8 cellular contexts compared by ENCODE assay signal in genomic region chr9:100324594-100325200, GRCh38. TPM values are rescaled to one million over a fixed set of nuclear protein-coding genes. Genes with fewer than 3 reads are reported as not detected.
DNase-seq lines count a peak whose midpoint lies in the region; ATAC-seq, FAIRE-seq and TF ChIP-seq lines count a peak whose summit lies in the region.

No MANE protein-coding gene starts in this region.

- no peak overlapping the region for H3K27ac Mint-ChIP-seq in astrocyte (ENCODE audit: unreplicated experiment)
- H3K27ac Mint-ChIP-seq in stimulated activated memory B cell treated with anti-CD40 and anti-IgM and Interleukin-4, amounts not matched to agents 10 μg/mL and 1 μg/mL and 100 μg/mL, for 72 hours = no peak overlapping the region

- H3K36me3 ChIP-seq in astrocyte (ENCODE audit: insufficient read depth, low read length) = peaks cover 18% of the 10 kb centered on the region
- peaks cover 0 to 9% (median 7%) of the 10 kb centered on the region in 4 donors for H3K36me3 ChIP-seq in liver (ENCODE audit: control insufficient read depth in 4 of 4, insufficient read depth in 3 of 4, low read depth in 1 of 4, low read length in 3 of 4)

- H3K79me2 ChIP-seq in astrocyte (ENCODE audit: insufficient read depth, low read length) = peaks cover 3% of the 10 kb centered on the region

- H3K4me3 Mint-ChIP-seq in astrocyte (ENCODE audit: unreplicated experiment) = no peak overlapping the region
- H3K4me3 Mint-ChIP-seq in stimulated activated memory B cell treated with anti-CD40 and anti-IgM and Interleukin-4, amounts not matched to agents 10 μg/mL and 1 μg/mL and 100 μg/mL, for 72 hours = no peak overlapping the region

- FAIRE-seq in astrocyte (lab: Jason Lieb, UNC) = no peak

- 58% methylated on average over 4 of the region's 4 CpGs for WGBS in liver

- H3K9me3 ChIP-seq in astrocyte (ENCODE audit: insufficient read depth, low read depth, low read length) (no peaks in the 10 kb centered on the region), liver (ENCODE audit: control insufficient read depth in 4 of 4, low read length in 3 of 4) (no peaks in the 10 kb centered on the region)

- peaks cover 1% of the 10 kb centered on the region for H3K4me1 Mint-ChIP-seq in astrocyte (ENCODE audit: low read depth, unreplicated experiment)
- H3K4me1 Mint-ChIP-seq in stimulated activated memory B cell treated with anti-CD40 and anti-IgM and Interleukin-4, amounts not matched to agents 10 μg/mL and 1 μg/mL and 100 μg/mL, for 72 hours = peaks cover 6% of the 10 kb centered on the region

- no peaks in the 10 kb centered on the region for H3K9me3 Mint-ChIP-seq in astrocyte (ENCODE audit: unreplicated experiment)
- no peaks in the 10 kb centered on the region for H3K9me3 Mint-ChIP-seq in stimulated activated memory B cell treated with anti-CD40 and anti-IgM and Interleukin-4, amounts not matched to agents 10 μg/mL and 1 μg/mL and 100 μg/mL, for 72 hours

- no peak overlapping the region for H3K9ac ChIP-seq in astrocyte (ENCODE audit: low read length)
- H3K9ac ChIP-seq in liver (ENCODE audit: low read depth in 1 of 2, low read length in 2 of 2) = no peak overlapping the region

- peak; percentile 58 to 62 for TF ChIP-seq RAD21 in liver (IDR thresholded peaks at IDR 0.05)

- DNase-seq in DMS79 (lab: John Stamatoyannopoulos, UW) (peak; percentile 3), LNCaP clone FGC (ENCODE audit: low read depth) (peak; percentile 26), astrocyte (ENCODE audit: low read depth) (peak; percentile 46), cortex of kidney (lab: John Stamatoyannopoulos, UW) (no peak)
- DNase-seq in stimulated activated CD4-positive, alpha-beta T cell treated with anti-CD3 and anti-CD28 coated beads, Interleukin-2, amount 100 ng/mL, for 24 hours = no peak

- TF ChIP-seq CTCF in LNCaP clone FGC (IDR thresholded peaks at IDR 0.05; ENCODE audit: control insufficient read depth, extremely low read depth, insufficient read depth) (peak; percentile 38), astrocyte (IDR thresholded peaks at IDR 0.05; ENCODE audit: insufficient read depth, low read depth, low read length) (peak; percentile 41), liver (IDR thresholded peaks at IDR 0.05; ENCODE audit: low read depth, low read length, missing input control) (no peak)

- H2AFZ ChIP-seq in astrocyte (ENCODE audit: low read depth, low read length) = no peak overlapping the region

- H3K27ac ChIP-seq in astrocyte (ENCODE audit: low read depth, low read length) = no peak overlapping the region
- H3K27ac ChIP-seq in liver (ENCODE audit: low read depth in 1 of 2, low read length in 2 of 2) = no peak overlapping the region

- H4K20me1 ChIP-seq in astrocyte (ENCODE audit: insufficient read depth, low read length) = peaks cover 10% of the 10 kb centered on the region

- H3K4me2 ChIP-seq in astrocyte (ENCODE audit: low read length) = no peak overlapping the region

- ATAC-seq in stimulated activated memory B cell treated with anti-CD40 and anti-IgM and Interleukin-4, amounts not matched to agents 10 μg/mL and 1 μg/mL and 100 μg/mL, for 72 hours = no peak
- no peak for ATAC-seq in HG03439 (IDR thresholded peaks at IDR 0.05; ENCODE audit: unreplicated experiment)

- H3K4me1 ChIP-seq in astrocyte (ENCODE audit: insufficient read depth, low read length) (no peaks in the 10 kb centered on the region), liver (ENCODE audit: control insufficient read depth in 4 of 4, insufficient read depth in 4 of 4, low read length in 3 of 4) (no peaks in the 10 kb centered on the region)

- H3K36me3 Mint-ChIP-seq in astrocyte (ENCODE audit: low read depth, unreplicated experiment) = no peaks in the 10 kb centered on the region
- H3K36me3 Mint-ChIP-seq in stimulated activated memory B cell treated with anti-CD40 and anti-IgM and Interleukin-4, amounts not matched to agents 10 μg/mL and 1 μg/mL and 100 μg/mL, for 72 hours = peaks cover 39% of the 10 kb centered on the region

- H3K27me3 Mint-ChIP-seq in astrocyte (ENCODE audit: low read depth, unreplicated experiment) = no peaks in the 10 kb centered on the region
- no peaks in the 10 kb centered on the region for H3K27me3 Mint-ChIP-seq in stimulated activated memory B cell treated with anti-CD40 and anti-IgM and Interleukin-4, amounts not matched to agents 10 μg/mL and 1 μg/mL and 100 μg/mL, for 72 hours

- H3K4me3 ChIP-seq in LNCaP clone FGC (ENCODE audit: low read depth, low read length) (no peak overlapping the region), astrocyte (ENCODE audit: insufficient read depth, low read depth, low read length) (no peak overlapping the region), liver (ENCODE audit: low read depth in 1 of 3, low read length in 3 of 3) (no peak overlapping the region)

- H3K27me3 ChIP-seq in astrocyte (ENCODE audit: insufficient read depth, low read length) = no peaks in the 10 kb centered on the region
- H3K27me3 ChIP-seq in liver (ENCODE audit: control insufficient read depth in 4 of 4, insufficient read depth in 4 of 4, low read length in 3 of 4) = no peaks in the 10 kb centered on the region

TF ChIP-seq in liver, 16 proteins besides CTCF, POLR2A, EP300 and RAD21:
- TF ChIP-seq NR2F2 (IDR thresholded peaks at IDR 0.05) (no peak), YY1 (IDR thresholded peaks at IDR 0.05) (no peak), ATF3 (IDR thresholded peaks at IDR 0.05) (no peak), FOXA1 (IDR thresholded peaks at IDR 0.05) (no peak), JUND (IDR thresholded peaks at IDR 0.05) (no peak), TAF1 (conservative IDR thresholded peaks at IDR 0.05) (no peak), RXRA (IDR thresholded peaks at IDR 0.05) (no peak), REST (IDR thresholded peaks at IDR 0.05) (no peak), EGR1 (IDR thresholded peaks at IDR 0.05; ENCODE audit: low read depth in 2 of 2) (no peak), HNF4A (conservative IDR thresholded peaks at IDR 0.05) (no peak), FOXA2 (IDR thresholded peaks at IDR 0.05) (no peak), SP1 (IDR thresholded peaks at IDR 0.05) (no peak), GABPA (IDR thresholded peaks at IDR 0.05 in 1 of 2, conservative IDR thresholded peaks at IDR 0.05 in 1 of 2) (no peak), HNF4G (IDR thresholded peaks at IDR 0.05) (no peak), MAX (IDR thresholded peaks at IDR 0.05) (no peak)
- TF ChIP-seq, protein P1, sequence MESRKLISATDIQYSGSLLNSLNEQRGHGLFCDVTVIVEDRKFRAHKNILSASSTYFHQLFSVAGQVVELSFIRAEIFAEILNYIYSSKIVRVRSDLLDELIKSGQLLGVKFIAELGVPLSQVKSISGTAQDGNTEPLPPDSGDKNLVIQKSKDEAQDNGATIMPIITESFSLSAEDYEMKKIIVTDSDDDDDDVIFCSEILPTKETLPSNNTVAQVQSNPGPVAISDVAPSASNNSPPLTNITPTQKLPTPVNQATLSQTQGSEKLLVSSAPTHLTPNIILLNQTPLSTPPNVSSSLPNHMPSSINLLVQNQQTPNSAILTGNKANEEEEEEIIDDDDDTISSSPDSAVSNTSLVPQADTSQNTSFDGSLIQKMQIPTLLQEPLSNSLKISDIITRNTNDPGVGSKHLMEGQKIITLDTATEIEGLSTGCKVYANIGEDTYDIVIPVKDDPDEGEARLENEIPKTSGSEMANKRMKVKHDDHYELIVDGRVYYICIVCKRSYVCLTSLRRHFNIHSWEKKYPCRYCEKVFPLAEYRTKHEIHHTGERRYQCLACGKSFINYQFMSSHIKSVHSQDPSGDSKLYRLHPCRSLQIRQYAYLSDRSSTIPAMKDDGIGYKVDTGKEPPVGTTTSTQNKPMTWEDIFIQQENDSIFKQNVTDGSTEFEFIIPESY (IDR thresholded peaks at IDR 0.05) = no peak
TF ChIP-seq in liver: peak in this region for 0.

RNA-seq across cellular contexts. Expression of gene TEX10, which starts 28.0 kb away (rescaled TPM):
- total RNA-seq in astrocyte (31.8 and 35.1 TPM in 2 replicates), liver (10 to 100 TPM in 1 of 2 donors, 1 to 10 TPM in 1; 7.4 to 10.0 TPM)
- polyA plus RNA-seq in liver = 1 to 10 TPM; 3.3 to 4.7 TPM

Comparison
In these comparisons a context has a peak if more than half of its experiments do, and no peak if none do; other contexts are left out.
1. DNase-seq: peak in DMS79 (single experiment), LNCaP clone FGC (single experiment) and astrocyte (single experiment); none in cortex of kidney (single experiment) and stimulated activated CD4-positive, alpha-beta T cell treated with anti-CD3 and anti-CD28 coated beads, Interleukin-2, amount 100 ng/mL, for 24 hours (0 of 2).